36 cellular contexts compared by ENCODE assay signal in genomic region chr2:156659694-156660093, GRCh38.
"Had no signal": no experiment of that assay in that cellular context is flagged by ENCODE, and none has a peak within 500 bp of the region (broad histone marks: within the 10 kb centered on the region; RNA-seq: fewer than 3 reads in every experiment).

No MANE protein-coding gene starts in this region.

- H3K36me3 Mint-ChIP-seq: activated CD4-positive, alpha-beta memory T cell treated with anti-CD3 and anti-CD28 coated beads for 36 hours; activated naive CD4-positive, alpha-beta T cell treated with anti-CD3 and anti-CD28 coated beads, Interleukin-2, amount 10 ng/mL, durations not matched to agents 7 days and 5 days; activated naive CD4-positive, alpha-beta T cell treated with anti-CD3 and anti-CD28 coated beads, Interleukin-2, amount 50 U/mL, for 24 hours; activated naive CD8-positive, alpha-beta T cell; activated naive CD8-positive, alpha-beta T cell treated with anti-CD3 and anti-CD28 coated beads, Interleukin-2, amount 10 ng/mL, durations not matched to agents 7 days and 5 days; brain had no signal

- H3K36me3 ChIP-seq: ascending aorta, cardiac muscle cell had no signal

- H3K9me3 Mint-ChIP-seq: activated B cell treated with CpG ODN at 0.5 μM for 24 hours; activated CD4-positive, alpha-beta memory T cell treated with anti-CD3 and anti-CD28 coated beads for 36 hours; activated CD4-positive, alpha-beta T cell treated with anti-CD3 and anti-CD28 coated beads, Interleukin-2, amount 10 ng/mL, durations not matched to agents 24 days and 14 days; activated CD8-positive, alpha-beta T cell treated with anti-CD3 and anti-CD28 coated beads for 36 hours; activated naive CD4-positive, alpha-beta T cell treated with anti-CD3 and anti-CD28 coated beads, Interleukin-2, amount 10 ng/mL, durations not matched to agents 7 days and 5 days; activated naive CD4-positive, alpha-beta T cell treated with anti-CD3 and anti-CD28 coated beads, Interleukin-2, amount 50 U/mL, for 24 hours; activated naive CD8-positive, alpha-beta T cell treated with anti-CD3 and anti-CD28 coated beads, Interleukin-2, amount 10 ng/mL, durations not matched to agents 7 days and 5 days; activated naive CD8-positive, alpha-beta T cell treated with anti-CD3 and anti-CD28 coated beads, Interleukin-2, amount 50 U/mL, for 24 hours; activated T-cell treated with anti-CD3 and anti-CD28 coated beads, Interleukin-2, amount 50 U/mL, for 4 hours; activated T-cell treated with anti-CD3 and anti-CD28 coated beads, Interleukin-2, amount 50 U/mL, for 72 hours; activated T-helper 1 cell treated with anti-CD3 and anti-CD28 coated beads, Interleukin-12 subunit alpha, Interleukin-12 subunit beta, Interleukin-2, Interleukin-4 antibody, amounts not matched to agents 30 ng/mL and 10 ng/mL and 1 ng/mL, durations not matched to agents 14 hours and 24 hours and 36 hours; activated T-helper 17 cell treated with anti-CD3 and anti-CD28 coated beads, Interleukin-2, amount 50 U/mL, for 72 hours; brain; central memory CD8-positive, alpha-beta T cell had no signal

- DNase-seq: activated B cell treated with CpG ODN at 0.5 μM for 24 hours; activated CD4-positive, alpha-beta memory T cell treated with anti-CD3 and anti-CD28 coated beads for 36 hours; activated CD4-positive, alpha-beta T cell treated with anti-CD3 and anti-CD28 coated beads for 4 hours; activated CD4-positive, alpha-beta T cell treated with anti-CD3 and anti-CD28 coated beads, Interleukin-2, amount 10 ng/mL, durations not matched to agents 24 days and 14 days; activated CD4-positive, alpha-beta T cell treated with anti-CD3 and anti-CD28 coated beads, Interleukin-2, amount 50 U/mL, for 1 hour; activated CD4-positive, alpha-beta T cell treated with anti-CD3 and anti-CD28 coated beads, Interleukin-2, amount 50 U/mL, for 4 hours; activated CD4-positive, CD25-positive, alpha-beta regulatory T cell treated with anti-CD3 and anti-CD28 coated beads, Interleukin-2, amount 50 U/mL, for 72 hours; activated CD8-positive, alpha-beta memory T cell treated with anti-CD3 and anti-CD28 coated beads, Interleukin-2, amount 50 U/mL, for 4 hours; activated CD8-positive, alpha-beta T cell treated with anti-CD3 and anti-CD28 coated beads for 36 hours; activated effector memory CD4-positive, alpha-beta T cell treated with anti-CD3 and anti-CD28 coated beads, Interleukin-2, amount 50 U/mL, for 16 hours; activated gamma-delta T cell treated with Interleukin-2 at 50 U/mL for 16 hours; activated naive CD4-positive, alpha-beta T cell; activated naive CD4-positive, alpha-beta T cell treated with anti-CD3 and anti-CD28 coated beads, Interleukin-2, amount 10 ng/mL, durations not matched to agents 7 days and 5 days; activated naive CD8-positive, alpha-beta T cell treated with anti-CD3 and anti-CD28 coated beads, Interleukin-2, amount 10 ng/mL, durations not matched to agents 7 days and 5 days; activated naive CD8-positive, alpha-beta T cell treated with anti-CD3 and anti-CD28 coated beads, Interleukin-2, amount 50 U/mL, for 24 hours; activated T-cell treated with anti-CD3 and anti-CD28 coated beads for 4 hours; activated T-cell treated with anti-CD3 and anti-CD28 coated beads, Interleukin-2, amount 50 U/mL, for 1 hour; activated T-cell treated with anti-CD3 and anti-CD28 coated beads, Interleukin-2, amount 50 U/mL, for 4 hours; activated T-cell treated with anti-CD3 and anti-CD28 coated beads, Interleukin-2, amount 50 U/mL, for 72 hours; amygdala; anterior cingulate cortex; caudate nucleus; cerebellar nuclear complex; T-helper 17 cell; T-helper 9 cell had no signal

- H3K4me3 ChIP-seq: ascending aorta, cardiac muscle cell had no signal

- FAIRE-seq: bronchial epithelial cell, TTC549 had no signal

- H3K4me1 Mint-ChIP-seq: activated B cell treated with CpG ODN at 0.5 μM for 24 hours; activated naive CD4-positive, alpha-beta T cell treated with anti-CD3 and anti-CD28 coated beads, Interleukin-2, amount 10 ng/mL, durations not matched to agents 7 days and 5 days; activated naive CD4-positive, alpha-beta T cell treated with anti-CD3 and anti-CD28 coated beads, Interleukin-2, amount 50 U/mL, for 24 hours; activated naive CD8-positive, alpha-beta T cell treated with anti-CD3 and anti-CD28 coated beads, Interleukin-2, amount 10 ng/mL, durations not matched to agents 7 days and 5 days; activated naive CD8-positive, alpha-beta T cell treated with anti-CD3 and anti-CD28 coated beads, Interleukin-2, amount 50 U/mL, for 24 hours; activated T-helper 17 cell treated with anti-CD3 and anti-CD28 coated beads, Interleukin-2, amount 50 U/mL, for 72 hours; brain; central memory CD8-positive, alpha-beta T cell had no signal

- H3K27ac ChIP-seq: ascending aorta, cardiac muscle cell, VCaP had no signal

- H3K9me3 ChIP-seq: ascending aorta had no signal

- H3K4me1 ChIP-seq: ascending aorta had no signal

- H3K27me3 Mint-ChIP-seq: activated B cell treated with CpG ODN at 0.5 μM for 24 hours; activated CD4-positive, alpha-beta memory T cell treated with anti-CD3 and anti-CD28 coated beads for 36 hours; activated CD4-positive, alpha-beta T cell treated with anti-CD3 and anti-CD28 coated beads, Interleukin-2, amount 10 ng/mL, durations not matched to agents 24 days and 14 days; activated CD8-positive, alpha-beta T cell treated with anti-CD3 and anti-CD28 coated beads for 36 hours; activated naive CD4-positive, alpha-beta T cell treated with anti-CD3 and anti-CD28 coated beads, Interleukin-2, amount 10 ng/mL, durations not matched to agents 7 days and 5 days; activated naive CD8-positive, alpha-beta T cell treated with anti-CD3 and anti-CD28 coated beads, Interleukin-2, amount 10 ng/mL, durations not matched to agents 7 days and 5 days; activated T-helper 17 cell treated with anti-CD3 and anti-CD28 coated beads, Interleukin-2, amount 50 U/mL, for 72 hours; brain had no signal

- H3K4me3 Mint-ChIP-seq: activated B cell treated with CpG ODN at 0.5 μM for 24 hours; activated CD4-positive, alpha-beta memory T cell treated with anti-CD3 and anti-CD28 coated beads for 36 hours; activated CD4-positive, alpha-beta T cell treated with anti-CD3 and anti-CD28 coated beads, Interleukin-2, amount 10 ng/mL, durations not matched to agents 24 days and 14 days; activated CD8-positive, alpha-beta T cell treated with anti-CD3 and anti-CD28 coated beads for 36 hours; activated naive CD4-positive, alpha-beta T cell treated with anti-CD3 and anti-CD28 coated beads, Interleukin-2, amount 10 ng/mL, durations not matched to agents 7 days and 5 days; activated naive CD4-positive, alpha-beta T cell treated with anti-CD3 and anti-CD28 coated beads, Interleukin-2, amount 50 U/mL, for 24 hours; activated naive CD8-positive, alpha-beta T cell; activated naive CD8-positive, alpha-beta T cell treated with anti-CD3 and anti-CD28 coated beads, Interleukin-2, amount 10 ng/mL, durations not matched to agents 7 days and 5 days; activated naive CD8-positive, alpha-beta T cell treated with anti-CD3 and anti-CD28 coated beads, Interleukin-2, amount 50 U/mL, for 24 hours; activated T-cell treated with anti-CD3 and anti-CD28 coated beads, Interleukin-2, amount 50 U/mL, for 4 hours; activated T-cell treated with anti-CD3 and anti-CD28 coated beads, Interleukin-2, amount 50 U/mL, for 72 hours; activated T-helper 1 cell treated with anti-CD3 and anti-CD28 coated beads, Interleukin-12 subunit alpha, Interleukin-12 subunit beta, Interleukin-2, Interleukin-4 antibody, amounts not matched to agents 30 ng/mL and 10 ng/mL and 1 ng/mL, durations not matched to agents 14 hours and 24 hours and 36 hours; activated T-helper 17 cell treated with anti-CD3 and anti-CD28 coated beads, Interleukin-2, amount 50 U/mL, for 72 hours; brain; central memory CD8-positive, alpha-beta T cell; T-helper 17 cell had no signal

- H3K27ac Mint-ChIP-seq: activated B cell treated with CpG ODN at 0.5 μM for 24 hours; activated CD4-positive, alpha-beta memory T cell treated with anti-CD3 and anti-CD28 coated beads for 36 hours; activated CD4-positive, alpha-beta T cell treated with anti-CD3 and anti-CD28 coated beads, Interleukin-2, amount 10 ng/mL, durations not matched to agents 24 days and 14 days; activated CD8-positive, alpha-beta T cell treated with anti-CD3 and anti-CD28 coated beads for 36 hours; activated naive CD4-positive, alpha-beta T cell treated with anti-CD3 and anti-CD28 coated beads, Interleukin-2, amount 10 ng/mL, durations not matched to agents 7 days and 5 days; activated naive CD4-positive, alpha-beta T cell treated with anti-CD3 and anti-CD28 coated beads, Interleukin-2, amount 50 U/mL, for 24 hours; activated naive CD8-positive, alpha-beta T cell; activated naive CD8-positive, alpha-beta T cell treated with anti-CD3 and anti-CD28 coated beads, Interleukin-2, amount 10 ng/mL, durations not matched to agents 7 days and 5 days; activated naive CD8-positive, alpha-beta T cell treated with anti-CD3 and anti-CD28 coated beads, Interleukin-2, amount 50 U/mL, for 24 hours; activated T-cell treated with anti-CD3 and anti-CD28 coated beads, Interleukin-2, amount 50 U/mL, for 72 hours; activated T-helper 1 cell treated with anti-CD3 and anti-CD28 coated beads, Interleukin-12 subunit alpha, Interleukin-12 subunit beta, Interleukin-2, Interleukin-4 antibody, amounts not matched to agents 30 ng/mL and 10 ng/mL and 1 ng/mL, durations not matched to agents 14 hours and 24 hours and 36 hours; activated T-helper 17 cell treated with anti-CD3 and anti-CD28 coated beads, Interleukin-2, amount 50 U/mL, for 72 hours; T-helper 17 cell had no signal

- H3K27me3 ChIP-seq: ascending aorta, cardiac muscle cell had no signal

- ATAC-seq: activated CD8-positive, alpha-beta T cell treated with anti-CD3 and anti-CD28 coated beads for 36 hours; activated naive CD8-positive, alpha-beta T cell treated with anti-CD3 and anti-CD28 coated beads, Interleukin-2, amount 50 U/mL, for 24 hours; activated T-cell treated with anti-CD3 and anti-CD28 coated beads, Interleukin-2, amount 50 U/mL, for 4 hours; activated T-cell treated with anti-CD3 and anti-CD28 coated beads, Interleukin-2, amount 50 U/mL, for 72 hours; activated T-helper 17 cell treated with anti-CD3 and anti-CD28 coated beads, Interleukin-2, amount 50 U/mL, for 72 hours; T-helper 17 cell had no signal
